In the genomic region with DNA sequence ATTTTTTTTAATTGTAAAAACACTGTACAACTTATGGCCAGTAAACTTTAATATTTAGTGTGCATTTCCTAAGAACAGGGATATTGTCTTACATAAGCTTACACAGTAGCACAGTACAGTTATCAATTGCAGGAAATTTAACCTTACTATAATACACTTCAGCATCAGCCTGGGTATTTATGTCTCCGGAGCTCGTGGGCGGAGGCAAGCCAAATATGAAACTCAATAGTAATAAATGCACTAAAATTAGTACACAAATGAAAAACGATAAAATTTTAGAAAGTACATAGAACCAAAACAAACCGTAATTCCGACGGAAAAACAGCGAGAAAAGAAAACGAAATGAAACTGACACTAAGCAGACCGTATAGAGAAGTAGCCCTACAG, we compare ENCODE assay signal across 9 cellular contexts.
DNase-seq lines count a peak whose midpoint lies in the region; ATAC-seq lines count a peak whose summit lies in the region.
"Had no signal": no experiment of that assay in that cellular context is flagged by ENCODE, and none has a peak within 500 bp of the region (broad histone marks: within the 10 kb centered on the region; RNA-seq: fewer than 3 reads in every experiment).

No MANE protein-coding gene starts in this region.

- intact Hi-C loops in naive thymus-derived CD4-positive, alpha-beta T cell (cut with micrococcal nuclease), result loop anchor here (1.0 kb wide), 2 partner anchors 40 to 1045 kb away; a partner anchor contains a TSS

- H3K4me1 Mint-ChIP-seq in CD8-positive, alpha-beta memory T cell, result peaks cover 29 to 50% (median 39%) of the 10 kb centered on the region in 3 donors
- peaks cover 23% of the 10 kb centered on the region for H3K4me1 Mint-ChIP-seq in activated naive CD8-positive, alpha-beta T cell (ENCODE audit: low read depth)
- H3K4me1 Mint-ChIP-seq in naive thymus-derived CD4-positive, alpha-beta T cell, result peaks cover 13 to 48% (median 23%) of the 10 kb centered on the region in 7 donors

- H3K27ac ChIP-seq in CD8-positive, alpha-beta memory T cell (ENCODE audit: low read depth, low read length), result peak overlapping the region; percentile 98
- H3K27ac ChIP-seq in naive thymus-derived CD4-positive, alpha-beta T cell (ENCODE audit: low read depth, low read length), result peak overlapping the region; percentile 98

- H3K9me3 ChIP-seq in CD8-positive, alpha-beta memory T cell (ENCODE audit: low read length), result no peaks in the 10 kb centered on the region
- peaks cover 0 to 8% (median 4%) of the 10 kb centered on the region in 3 experiments for H3K9me3 ChIP-seq in naive thymus-derived CD4-positive, alpha-beta T cell (ENCODE audit: control insufficient read depth in 2 of 3, low read length in 3 of 3)

- H3K27me3 ChIP-seq in CD8-positive, alpha-beta memory T cell (ENCODE audit: insufficient read depth, low read length, poor library complexity, severe bottlenecking), result no peaks in the 10 kb centered on the region
- H3K27me3 ChIP-seq in naive thymus-derived CD4-positive, alpha-beta T cell (ENCODE audit: control insufficient read depth in 2 of 2, insufficient read depth in 2 of 2, low read length in 2 of 2), result no peaks in the 10 kb centered on the region

- peak overlapping the region; percentile 99 to 100 (median 100) for H3K27ac Mint-ChIP-seq in CD8-positive, alpha-beta memory T cell
- H3K27ac Mint-ChIP-seq in activated naive CD8-positive, alpha-beta T cell, result peak overlapping the region; percentile 78
- H3K27ac Mint-ChIP-seq in naive thymus-derived CD4-positive, alpha-beta T cell, result peak overlapping the region; percentile 97 to 100 (median 99)
- H3K27ac Mint-ChIP-seq: brain had no signal

- H3K27me3 Mint-ChIP-seq in CD8-positive, alpha-beta memory T cell, result peaks cover 0 to 18% of the 10 kb centered on the region in 2 donors
- no peaks in the 10 kb centered on the region for H3K27me3 Mint-ChIP-seq in activated naive CD8-positive, alpha-beta T cell
- H3K27me3 Mint-ChIP-seq in naive thymus-derived CD4-positive, alpha-beta T cell, result peaks cover 0 to 20% (median 0%) of the 10 kb centered on the region in 5 donors

- peaks cover 27% of the 10 kb centered on the region for H3K4me1 ChIP-seq in CD8-positive, alpha-beta memory T cell (ENCODE audit: insufficient read depth, low read length)
- H3K4me1 ChIP-seq in naive thymus-derived CD4-positive, alpha-beta T cell (ENCODE audit: control insufficient read depth in 2 of 2, insufficient read depth in 2 of 2, low read length in 2 of 2), result peaks cover 5 to 22% of the 10 kb centered on the region in 2 donors

- H3K36me3 ChIP-seq in CD8-positive, alpha-beta memory T cell (ENCODE audit: insufficient read depth, low read length), result no peaks in the 10 kb centered on the region
- H3K36me3 ChIP-seq in naive thymus-derived CD4-positive, alpha-beta T cell (ENCODE audit: control insufficient read depth in 2 of 3, insufficient read depth in 3 of 3, low read length in 3 of 3), result no peaks in the 10 kb centered on the region

- peaks cover 5 to 24% (median 7%) of the 10 kb centered on the region in 3 donors for H3K36me3 Mint-ChIP-seq in CD8-positive, alpha-beta memory T cell
- no peaks in the 10 kb centered on the region for H3K36me3 Mint-ChIP-seq in activated naive CD8-positive, alpha-beta T cell
- H3K36me3 Mint-ChIP-seq in naive thymus-derived CD4-positive, alpha-beta T cell, result peaks cover 0 to 13% (median 5%) of the 10 kb centered on the region in 5 donors
- H3K36me3 Mint-ChIP-seq: brain had no signal

- peak overlapping the region; percentile 91 to 98 (median 95) for H3K4me3 Mint-ChIP-seq in CD8-positive, alpha-beta memory T cell
- H3K4me3 Mint-ChIP-seq in activated naive CD8-positive, alpha-beta T cell, result peak overlapping the region; percentile 89
- H3K4me3 Mint-ChIP-seq in naive thymus-derived CD4-positive, alpha-beta T cell, result peak overlapping the region; percentile 82 to 99 (median 97)
- H3K4me3 Mint-ChIP-seq: brain had no signal

- no peak for DNase-seq in CD8-positive, alpha-beta memory T cell
- DNase-seq in naive thymus-derived CD4-positive, alpha-beta T cell, result no peak
- no peak for DNase-seq in NCI-H774 (lab: John Stamatoyannopoulos, UW)
- DNase-seq in mesenteric fat pad (ENCODE audit: low spot score), result no peak
- no peak for DNase-seq in cerebellar cortex (ENCODE audit: low spot score)

- peaks cover 0 to 12% (median 6%) of the 10 kb centered on the region in 5 donors for H3K9me3 Mint-ChIP-seq in CD8-positive, alpha-beta memory T cell
- no peaks in the 10 kb centered on the region for H3K9me3 Mint-ChIP-seq in activated naive CD8-positive, alpha-beta T cell (ENCODE audit: low read depth)
- H3K9me3 Mint-ChIP-seq in naive thymus-derived CD4-positive, alpha-beta T cell, result peaks cover 0 to 21% (median 4%) of the 10 kb centered on the region in 11 donors

- POLR2A ChIA-PET in CD8-positive, alpha-beta memory T cell (lab: Charles Lee), result interaction anchor here (0.6 to 7.7 kb wide), 11 partner anchors 40 to 535 kb away, joined by 3 to 274 read pairs (median 25); a partner anchor contains a TSS
- POLR2A ChIA-PET in naive thymus-derived CD4-positive, alpha-beta T cell (lab: Charles Lee), result interaction anchor here (0.5 to 9.8 kb wide), 20 partner anchors 10 to 1073 kb away, joined by 3 to 515 read pairs (median 6); a partner anchor contains a TSS

- peak overlapping the region; percentile 97 for H3K4me3 ChIP-seq in CD8-positive, alpha-beta memory T cell (ENCODE audit: low read length)
- H3K4me3 ChIP-seq in naive thymus-derived CD4-positive, alpha-beta T cell (ENCODE audit: low read length), result peak overlapping the region; percentile 80

- ATAC-seq in HG02610 (IDR thresholded peaks at IDR 0.05; ENCODE audit: unreplicated experiment) (peak; percentile 14), HG03521 (IDR thresholded peaks at IDR 0.05; ENCODE audit: unreplicated experiment) (no peak)
- no peak for ATAC-seq in naive thymus-derived CD4-positive, alpha-beta T cell

- CTCF ChIA-PET in CD8-positive, alpha-beta memory T cell (lab: Charles Lee), result interaction anchor here (0.8 to 9.1 kb wide), 19 partner anchors 9 to 448 kb away, joined by 3 to 113 read pairs (median 10); a partner anchor contains a TSS
- CTCF ChIA-PET in naive thymus-derived CD4-positive, alpha-beta T cell (lab: Charles Lee), result interaction anchor here (0.6 to 3.5 kb wide), 10 partner anchors 15 to 365 kb away, joined by 3 to 20 read pairs (median 4); no protein-coding TSS in a partner anchor
